In genomic region chr2:167198009-167198408, GRCh38 we compare ENCODE assay signal across 1 cellular context.
TF ChIP-seq lines count a peak whose summit lies in the region.

No MANE protein-coding gene starts in this region.

TF ChIP-seq in SK-N-SH, 30 proteins besides CTCF, POLR2A, EP300 and RAD21 (continued from another document):
- TF ChIP-seq PBX3 (IDR thresholded peaks at IDR 0.05) (no peak), RXRA (IDR thresholded peaks at IDR 0.05; ENCODE audit: borderline replicate concordance, low read depth) (no peak)
TF ChIP-seq in SK-N-SH: peak in this region for 0.
